Comparison of ENCODE assay signal across 8 cellular contexts in genomic region chr1:148522561-148523204, GRCh38. TPM values are rescaled to one million over a fixed set of nuclear protein-coding genes. Genes with fewer than 3 reads are reported as not detected.
DNase-seq lines count a peak whose midpoint lies in the region; ATAC-seq and TF ChIP-seq lines count a peak whose summit lies in the region.
"Not testable (repeated sequence)": the region's sequence is repeated elsewhere in the genome, so short reads cannot be mapped to it uniquely, and the experiment has no call there.

No MANE protein-coding gene starts in this region.

- H3K4me1 ChIP-seq in adipocyte (ENCODE audit: control insufficient read depth, insufficient read depth, low read length); heart left ventricle; thyroid gland: not testable (repeated sequence)

- 2 to 4% (median 2%) methylated on average over 24 to 30 of the region's 30 CpGs for WGBS in heart left ventricle, 4 donors
- 1% methylated on average over 21 to 28 of the region's 30 CpGs for WGBS in thyroid gland, 2 donors

- not testable (repeated sequence) for H3K36me3 Mint-ChIP-seq in T-cell

- not testable (repeated sequence) for H3K9me3 ChIP-seq in adipocyte (ENCODE audit: control insufficient read depth, low read length); heart left ventricle; thyroid gland

- H3K36me3 ChIP-seq in adipocyte (ENCODE audit: control insufficient read depth, insufficient read depth, low read length, severe bottlenecking); heart left ventricle; thyroid gland: not testable (repeated sequence)

- H3K9ac ChIP-seq in adipocyte (ENCODE audit: low read length): peak overlapping the region; percentile 59

- not testable (repeated sequence) for TF ChIP-seq CTCF in GM12865 (IDR thresholded peaks at IDR 0.05; ENCODE audit: insufficient read depth, low read depth, low read length, missing control alignments); heart left ventricle (IDR thresholded peaks at IDR 0.05); thyroid gland (IDR thresholded peaks at IDR 0.05)

- H3K4me3 ChIP-seq in GM12865 (ENCODE audit: low read depth, low read length) (peak overlapping the region; percentile 20), adipocyte (ENCODE audit: low read length) (peak overlapping the region; percentile 74), heart left ventricle (peak overlapping the region in 11 of 12 donors; percentile 10 to 60 (median 49)), thyroid gland (replicated peaks in 1 of 3) (peak overlapping the region in 1 of 3 donors; percentile 17)

- H3K9me3 Mint-ChIP-seq in T-cell: not testable (repeated sequence)

- ATAC-seq in HG02610 (IDR thresholded peaks at IDR 0.05; ENCODE audit: unreplicated experiment) (peak; percentile 86), T-cell (replicated peaks in 1 of 4) (peak; percentile 71 to 78 (median 75)), heart left ventricle (peak; percentile 88 to 94 (median 90))

- intact Hi-C loops in heart left ventricle (cut with DNase I); thyroid gland (cut with DNase I): not testable (repeated sequence)

- POLR2A ChIA-PET in T-cell (lab: Charles Lee): interaction anchor here in 1 of 2 donors (0.6 kb wide), 2 partner anchors 134 to 188 kb away, joined by 3 read pairs; no protein-coding TSS in a partner anchor

- TF ChIP-seq POLR2A in heart left ventricle (IDR thresholded peaks at IDR 0.05) (peak in 1 of 2 donors; percentile 54), thyroid gland (IDR thresholded peaks at IDR 0.05) (peak; percentile 61 to 91)

- peak overlapping the region; percentile 98 to 99 for H3K27ac Mint-ChIP-seq in T-cell

- peaks cover 4 to 16% (median 5%) of the 10 kb centered on the region in 3 donors for H3K4me1 Mint-ChIP-seq in T-cell

- not testable (repeated sequence) for H3K27me3 Mint-ChIP-seq in T-cell

- not testable (repeated sequence) for H3K27me3 ChIP-seq in adipocyte (replicated peaks; ENCODE audit: control insufficient read depth, insufficient read depth, low read length); heart left ventricle; thyroid gland

- H3K4me3 Mint-ChIP-seq in T-cell: peak overlapping the region; percentile 89 to 100 (median 99)

- CTCF ChIA-PET in T-cell (lab: Charles Lee): not testable (repeated sequence)

- peak; percentile 99 for DNase-seq in GM12865 (ENCODE audit: low read depth)
- DNase-seq in NCI-H128 (lab: John Stamatoyannopoulos, UW; ENCODE audit: unreplicated experiment): peak; percentile 56
- DNase-seq in T-cell: peak; percentile 74 to 96 (median 89)
- peak; percentile 84 for DNase-seq in adipocyte (ENCODE audit: low read depth)
- DNase-seq in heart left ventricle: peak; percentile 76 to 84 (median 83)
- peak; percentile 96 for DNase-seq in pons (ENCODE audit: low spot score)
- DNase-seq in thyroid gland: peak; percentile 82 to 84

- peak overlapping the region in 8 of 12 donors; percentile 13 to 71 (median 57) for H3K27ac ChIP-seq in heart left ventricle
- H3K27ac ChIP-seq in thyroid gland: peak overlapping the region in 2 of 3 donors; percentile 56 to 85

RNA-seq across cellular contexts. Expression of gene PPIAL4G, which starts 39.6 kb away (rescaled TPM):
- total RNA-seq in T-cell (1 to 10 TPM in 3 of 5 donors, under 1 TPM in 2; 0.40 to 2.1 (median 2.0) TPM), heart left ventricle (under 1 TPM in 2 of 9 donors, not detected in 7; 0.09 to 0.11 TPM), thyroid gland (under 1 TPM in 2 of 4 donors, not detected in 2; 0.11 to 0.17 TPM)
- polyA plus RNA-seq in heart left ventricle: not detected
